In the genomic region with DNA sequence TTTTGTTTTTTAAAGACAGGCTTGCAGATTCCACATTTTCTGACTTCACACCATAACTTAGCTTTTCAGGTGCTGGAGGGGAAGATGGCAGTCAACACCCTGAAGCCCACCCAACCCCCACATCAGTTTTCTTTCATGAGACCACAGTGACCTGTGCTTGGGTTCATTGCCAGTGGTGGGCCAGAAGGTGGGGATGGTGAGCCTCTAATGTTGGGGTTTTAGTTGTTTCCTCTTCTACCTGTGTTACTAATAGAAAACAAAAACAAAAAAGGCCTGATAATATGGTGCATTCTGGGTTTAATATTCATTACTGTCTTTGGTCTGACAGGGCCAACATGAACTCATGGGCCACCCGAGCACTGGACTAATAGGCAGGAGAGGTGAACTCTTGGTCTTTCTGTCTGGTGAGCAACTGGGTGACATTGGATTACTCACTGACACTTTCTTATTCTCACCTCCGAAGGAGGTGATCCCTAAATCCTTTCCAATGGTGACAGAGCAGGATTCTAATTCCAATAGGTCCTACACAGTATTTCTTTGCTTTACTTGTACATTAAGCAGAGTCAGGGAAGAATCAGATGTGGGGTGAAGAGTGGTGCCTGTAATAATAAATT, we compare ENCODE assay signal across 8 cellular contexts.
DNase-seq lines count a peak whose midpoint lies in the region; ATAC-seq and TF ChIP-seq lines count a peak whose summit lies in the region.

No MANE protein-coding gene starts in this region.

- no peak overlapping the region for H3K56ac ChIP-seq in mesendoderm (ENCODE audit: low read length)

- H3K4me1 ChIP-seq in DOHH2 (ENCODE audit: control insufficient read depth, low read length) = peaks cover 18% of the 10 kb centered on the region
- no peaks in the 10 kb centered on the region for H3K4me1 ChIP-seq in mesendoderm (ENCODE audit: control insufficient read depth, low read depth, low read length)
- H3K4me1 ChIP-seq in gastroesophageal sphincter = no peaks in the 10 kb centered on the region

- H3K36me3 ChIP-seq in DOHH2 (ENCODE audit: control insufficient read depth, low read length) = peaks cover 66% of the 10 kb centered on the region
- H3K36me3 ChIP-seq in mesendoderm (ENCODE audit: control insufficient read depth, insufficient read depth, low read length) = no peaks in the 10 kb centered on the region
- no peaks in the 10 kb centered on the region for H3K36me3 ChIP-seq in gastroesophageal sphincter

- TF ChIP-seq CTCF in DOHH2 (IDR thresholded peaks at IDR 0.05; ENCODE audit: low read depth, low read length, poor library complexity, severe bottlenecking) (peak; percentile 62), HFF-Myc (IDR thresholded peaks at IDR 0.05; ENCODE audit: low read depth, low read length, missing control alignments) (peak; percentile 38), gastroesophageal sphincter (IDR thresholded peaks at IDR 0.05) (no peak)

- H2BK15ac ChIP-seq in mesendoderm (replicated peaks; ENCODE audit: low read depth) = no peak overlapping the region

- H3K79me1 ChIP-seq in mesendoderm (ENCODE audit: low read length) = no peaks in the 10 kb centered on the region

- H4K8ac ChIP-seq in mesendoderm (ENCODE audit: low read depth, low read length) = no peak overlapping the region

- H3K9me3 ChIP-seq in DOHH2 (ENCODE audit: control insufficient read depth, insufficient read depth, low read length) (no peaks in the 10 kb centered on the region), gastroesophageal sphincter (peaks cover 0 to 20% (median 0%) of the 10 kb centered on the region in 3 donors)

- no peak overlapping the region for H2BK120ac ChIP-seq in mesendoderm (ENCODE audit: low read depth, low read length)

- H3K27me3 ChIP-seq in DOHH2 (ENCODE audit: control insufficient read depth, low read length) (no peaks in the 10 kb centered on the region), mesendoderm (ENCODE audit: insufficient read depth, low read length, poor library complexity) (no peaks in the 10 kb centered on the region), gastroesophageal sphincter (no peaks in the 10 kb centered on the region)

- no peaks in the 10 kb centered on the region for H3K9me2 ChIP-seq in DOHH2 (replicated peaks; ENCODE audit: control insufficient read depth, low read length)

- no peak overlapping the region for H3K23ac ChIP-seq in mesendoderm (ENCODE audit: low read length)

- H3K79me2 ChIP-seq in DOHH2 (ENCODE audit: control insufficient read depth, low read length) = no peaks in the 10 kb centered on the region
- no peaks in the 10 kb centered on the region for H3K79me2 ChIP-seq in mesendoderm (ENCODE audit: control insufficient read depth, insufficient read depth, low read length)

- H3K4ac ChIP-seq in mesendoderm (ENCODE audit: low read depth, low read length) = no peak overlapping the region

- H3K9ac ChIP-seq in mesendoderm (ENCODE audit: low read length) = no peak overlapping the region

- H3K18ac ChIP-seq in mesendoderm (ENCODE audit: low read length) = no peak overlapping the region

- no peaks in the 10 kb centered on the region for H3F3A ChIP-seq in DOHH2 (ENCODE audit: control insufficient read depth, insufficient read depth)

- H3K4me3 ChIP-seq in DOHH2 (ENCODE audit: low read length) (no peak overlapping the region), HFF-Myc (replicated peaks; ENCODE audit: low read depth, low read length) (no peak overlapping the region), mesendoderm (ENCODE audit: low read length) (no peak overlapping the region), gastroesophageal sphincter (no peak overlapping the region)

- DNase-seq in HFF-Myc (ENCODE audit: extremely low read depth, low read depth) (no peak), amniotic epithelial cell (ENCODE audit: low read depth) (peak; percentile 57), mesendoderm (peak; percentile 68), NCI-H226 (no peak)

- H3K4me2 ChIP-seq in DOHH2 (ENCODE audit: low read length) (no peak overlapping the region), mesendoderm (ENCODE audit: low read length) (no peak overlapping the region)

- H4K20me1 ChIP-seq in DOHH2 (ENCODE audit: control insufficient read depth, insufficient read depth, low read depth, low read length) = peaks cover 3% of the 10 kb centered on the region; the same call in 1 of the 2 replicates

- no peak for ATAC-seq in gastroesophageal sphincter
- no peak for ATAC-seq in GM21576 (IDR thresholded peaks at IDR 0.05; ENCODE audit: unreplicated experiment)
- ATAC-seq in GM18520 (IDR thresholded peaks at IDR 0.05; ENCODE audit: unreplicated experiment) = no peak

- no peak for TF ChIP-seq EP300 in gastroesophageal sphincter (IDR thresholded peaks at IDR 0.05)

- WGBS in mesendoderm (ENCODE audit: extremely low coverage, insufficient coverage, low lambda C conversion rate) = no CpG with 5 or more reads among the region's 2 CpGs
- WGBS in gastroesophageal sphincter (ENCODE audit: low coverage in 1 of 2), 2 donors = 20 to 44% methylated on average over 1 to 2 of the region's 2 CpGs

- H3K27ac ChIP-seq in DOHH2 (ENCODE audit: low read depth, low read length) = no peak overlapping the region
- no peak overlapping the region for H3K27ac ChIP-seq in mesendoderm (ENCODE audit: low read depth, low read length)
- no peak overlapping the region for H3K27ac ChIP-seq in gastroesophageal sphincter

- no peak overlapping the region for H4K5ac ChIP-seq in mesendoderm (ENCODE audit: low read length)

- no peak for TF ChIP-seq POLR2A in gastroesophageal sphincter (IDR thresholded peaks at IDR 0.05)

- H2BK5ac ChIP-seq in mesendoderm (ENCODE audit: low read length) = no peak overlapping the region

- H2AK5ac ChIP-seq in mesendoderm (ENCODE audit: low read length) = no peak overlapping the region

Comparison
In these comparisons a context has a peak if more than half of its experiments do, and no peak if none do; other contexts are left out.
1. CTCF ChIP-seq: peak in DOHH2 (single experiment) and HFF-Myc (single experiment); none in gastroesophageal sphincter (0 of 4).
2. DNase-seq: peak in amniotic epithelial cell (single experiment) and mesendoderm (single experiment); none in HFF-Myc (single experiment) and NCI-H226 (single experiment).